8 cellular contexts compared by ENCODE assay signal in genomic region chr10:70381491-70382421, GRCh38. TPM values are rescaled to one million over a fixed set of nuclear protein-coding genes. Genes with fewer than 3 reads are reported as not detected.
DNase-seq lines count a peak whose midpoint lies in the region; ATAC-seq, FAIRE-seq and TF ChIP-seq lines count a peak whose summit lies in the region.

No MANE protein-coding gene starts in this region.

- DNase-seq in A673 (ENCODE audit: low spot score), result peak; percentile 77
- peak; percentile 69 for DNase-seq in NCI-H2227 (lab: John Stamatoyannopoulos, UW; ENCODE audit: unreplicated experiment)
- peak; percentile 72 for DNase-seq in activated effector memory CD4-positive, alpha-beta T cell treated with anti-CD3 and anti-CD28 coated beads, Interleukin-2, amount 50 U/mL, for 16 hours
- DNase-seq in frontal cortex (ENCODE audit: low spot score in 2 of 2), result peak; percentile 54 to 60
- DNase-seq in NK-92 (lab: John Stamatoyannopoulos, UW; ENCODE audit: unreplicated experiment), result no peak

- H3K4me3 ChIP-seq in A673 (ENCODE audit: low read depth, low read length, poor library complexity, severe bottlenecking) (peak overlapping the region; percentile 61), GM12875 (ENCODE audit: low read depth, low read length) (peak overlapping the region; percentile 95), neuron (ENCODE audit: low read length) (peak overlapping the region; percentile 89)

- CTCF ChIA-PET in A673 (lab: Charles Lee), result interaction anchor here (0.7 to 1.2 kb wide), 5 partner anchors 16 to 514 kb away, joined by 3 to 6 read pairs (median 4); partner anchors contain the start of gene EIF4EBP2

- H3K36me3 ChIP-seq in A673 (ENCODE audit: insufficient read depth, low read length, poor library complexity, severe bottlenecking) (no peaks in the 10 kb centered on the region), neuron (ENCODE audit: insufficient read depth, low read length) (no peaks in the 10 kb centered on the region)

- FAIRE-seq in frontal cortex (lab: Jason Lieb, UNC), result no peak

- H3K27me3 ChIP-seq in A673 (replicated peaks; ENCODE audit: insufficient read depth, low read depth, low read length, poor library complexity) (no peaks in the 10 kb centered on the region), neuron (ENCODE audit: insufficient read depth, low read length) (no peaks in the 10 kb centered on the region)

- TSS peak; percentile 41 for BruUV-seq in A673 (replicated peaks; lab: Mats Ljungman, UMichigan)

- intact Hi-C loops in A673 (cut with micrococcal nuclease; ENCODE audit: unreplicated experiment), result loop anchor here (5.0 kb wide), 1 partner anchor 234 kb away; the partner anchor contains the start of gene TYSND1

- H3K27ac ChIP-seq in A673 (ENCODE audit: low read depth, low read length, poor library complexity, severe bottlenecking), result peak overlapping the region; percentile 76

- peak overlapping the region; percentile 84 for H2AFZ ChIP-seq in neuron (ENCODE audit: low read depth, low read length)

- H3K4me1 ChIP-seq in A673 (ENCODE audit: insufficient read depth, low read length, poor library complexity, severe bottlenecking), result peaks cover 23% of the 10 kb centered on the region
- H3K4me1 ChIP-seq in neuron (ENCODE audit: insufficient read depth, low read length), result peaks cover 10% of the 10 kb centered on the region

- TF ChIP-seq CTCF in A673 (conservative IDR thresholded peaks at IDR 0.05; ENCODE audit: low read depth, low read length) (no peak), GM12875 (IDR thresholded peaks at IDR 0.05; ENCODE audit: borderline replicate concordance, insufficient read depth, low read depth, low read length) (no peak)

- POLR2A ChIA-PET in A673 (lab: Charles Lee; ENCODE audit: low non-redundant PET), result no interaction called here

- ATAC-seq in HG02870 (IDR thresholded peaks at IDR 0.05; ENCODE audit: unreplicated experiment), result peak; percentile 38

- no peaks in the 10 kb centered on the region for H3K9me3 ChIP-seq in A673 (ENCODE audit: low read depth, low read length, poor library complexity, severe bottlenecking)
- peaks cover 7% of the 10 kb centered on the region for H3K9me3 ChIP-seq in neuron (ENCODE audit: low read length)

RNA-seq across cellular contexts. Expression of gene LRRC20, which starts 0.7 kb away (rescaled TPM):
- total RNA-seq in A673 (2021) (18.3 and 27.3 TPM in 2 replicates), frontal cortex (11.0 TPM)

RNA-seq across cellular contexts. Expression of gene EIF4EBP2, which starts 22.2 kb away (rescaled TPM):
- total RNA-seq in A673 (2021) (89.3 and 91.9 TPM in 2 replicates), frontal cortex (47.3 TPM)

RNA-seq across cellular contexts. Expression of gene NODAL, which starts 59.7 kb away (rescaled TPM):
- total RNA-seq in A673 (2021) (not detected in 2 replicates), frontal cortex (2.0 TPM)
